In the genomic region with DNA sequence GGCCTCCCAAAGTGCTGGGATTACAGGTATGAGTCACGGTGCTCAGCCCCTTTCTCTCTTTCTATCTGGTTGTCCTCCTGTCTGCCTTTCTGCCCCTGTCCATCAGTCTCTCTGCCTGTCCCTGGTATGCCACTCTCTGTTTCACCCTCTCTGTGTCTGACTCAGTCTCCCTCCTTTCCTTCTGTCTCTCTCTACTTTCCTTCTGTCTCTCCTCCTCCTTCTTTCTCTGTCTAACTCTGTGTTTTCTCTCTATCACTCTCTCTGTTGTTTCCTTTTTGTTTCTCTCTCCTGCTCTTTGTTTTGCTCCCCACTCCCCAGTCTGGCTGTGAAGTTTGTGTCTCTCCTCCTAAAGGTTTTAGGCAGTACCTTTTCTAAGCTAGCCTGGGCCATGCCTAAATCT, we compare ENCODE assay signal across 22 cellular contexts. TPM values are rescaled to one million over a fixed set of nuclear protein-coding genes. Genes with fewer than 3 reads are reported as not detected.
"Had no signal": no experiment of that assay in that cellular context is flagged by ENCODE, and none has a peak within 500 bp of the region (broad histone marks: within the 10 kb centered on the region; RNA-seq: fewer than 3 reads in every experiment).

No MANE protein-coding gene starts in this region.

- H3K9me3 ChIP-seq: lower lobe of right lung, pancreas, right lobe of liver, stomach, upper lobe of left lung had no signal

- H3K27me3 ChIP-seq: dorsolateral prefrontal cortex, pancreas, right lobe of liver, upper lobe of left lung had no signal

- DNase-seq: activated CD4-positive, alpha-beta T cell treated with anti-CD3 and anti-CD28 coated beads, Interleukin-2, amount 50 U/mL, for 48 hours; activated T-cell treated with anti-CD3 and anti-CD28 coated beads for 4 hours; dorsolateral prefrontal cortex; erythroblast; foreskin melanocyte; glutamatergic neuron; hypothalamus; lower lobe of right lung; right lobe of liver; small intestine; stimulated activated CD4-positive, alpha-beta T cell treated with anti-CD3 and anti-CD28 coated beads, Interleukin-15, amount 100 ng/mL, for 24 hours; stimulated activated CD4-positive, alpha-beta T cell treated with anti-CD3 and anti-CD28 coated beads, Interleukin-4, amount 100 ng/mL, for 24 hours; stomach; upper lobe of left lung had no signal

- H3K36me3 ChIP-seq: lower lobe of right lung, pancreas, right lobe of liver, stomach, upper lobe of left lung had no signal

- ATAC-seq: lower lobe of right lung; pancreas; right lobe of liver; stimulated activated effector memory CD8-positive, alpha-beta T cell treated with anti-CD3 and anti-CD28 coated beads, Interleukin-12 subunit alpha, Interleukin-12 subunit beta, amount 100 ng/mL, for 72 hours had no signal

- H3K4me3 Mint-ChIP-seq: activated naive CD8-positive, alpha-beta T cell; activated T-helper 1 cell treated with anti-CD3 and anti-CD28 coated beads, Interleukin-12 subunit alpha, Interleukin-12 subunit beta, Interleukin-2, Interleukin-4 antibody, amounts not matched to agents 30 ng/mL and 10 ng/mL and 1 ng/mL, durations not matched to agents 14 hours and 24 hours and 36 hours; stimulated activated effector memory CD8-positive, alpha-beta T cell treated with anti-CD3 and anti-CD28 coated beads, Interleukin-12 subunit alpha, Interleukin-12 subunit beta, amount 100 ng/mL, for 72 hours had no signal

- H3K27ac ChIP-seq: dorsolateral prefrontal cortex, lower lobe of right lung, pancreas, right lobe of liver, stomach, upper lobe of left lung had no signal

- FAIRE-seq: keratinocyte, pancreas, small intestine had no signal

- H3K4me1 Mint-ChIP-seq: stimulated activated effector memory CD8-positive, alpha-beta T cell treated with anti-CD3 and anti-CD28 coated beads, Interleukin-12 subunit alpha, Interleukin-12 subunit beta, amount 100 ng/mL, for 72 hours had no signal

- H3K27ac Mint-ChIP-seq: activated naive CD8-positive, alpha-beta T cell; activated T-helper 1 cell treated with anti-CD3 and anti-CD28 coated beads, Interleukin-12 subunit alpha, Interleukin-12 subunit beta, Interleukin-2, Interleukin-4 antibody, amounts not matched to agents 30 ng/mL and 10 ng/mL and 1 ng/mL, durations not matched to agents 14 hours and 24 hours and 36 hours; stimulated activated effector memory CD8-positive, alpha-beta T cell treated with anti-CD3 and anti-CD28 coated beads, Interleukin-12 subunit alpha, Interleukin-12 subunit beta, amount 100 ng/mL, for 72 hours had no signal

- H3K9me3 Mint-ChIP-seq: activated T-helper 1 cell treated with anti-CD3 and anti-CD28 coated beads, Interleukin-12 subunit alpha, Interleukin-12 subunit beta, Interleukin-2, Interleukin-4 antibody, amounts not matched to agents 30 ng/mL and 10 ng/mL and 1 ng/mL, durations not matched to agents 14 hours and 24 hours and 36 hours; stimulated activated effector memory CD8-positive, alpha-beta T cell treated with anti-CD3 and anti-CD28 coated beads, Interleukin-12 subunit alpha, Interleukin-12 subunit beta, amount 100 ng/mL, for 72 hours had no signal

- H3K36me3 Mint-ChIP-seq: activated naive CD8-positive, alpha-beta T cell; stimulated activated effector memory CD8-positive, alpha-beta T cell treated with anti-CD3 and anti-CD28 coated beads, Interleukin-12 subunit alpha, Interleukin-12 subunit beta, amount 100 ng/mL, for 72 hours had no signal

- H3K4me3 ChIP-seq: dorsolateral prefrontal cortex, lower lobe of right lung, pancreas, right lobe of liver, stomach, upper lobe of left lung had no signal

- H3K4me1 ChIP-seq: lower lobe of right lung, pancreas, right lobe of liver had no signal

RNA-seq across cellular contexts. Expression of a gene that starts 9.1 kb away (rescaled TPM):
- total RNA-seq: lower lobe of right lung; myocyte; pulmonary artery endothelial cell; T-helper 1 cell treated with Interleukin-12 subunit alpha and Interleukin-12 subunit beta and Interleukin-4 antibody, amounts not matched to agents 30 ng/mL and 1 ng/mL, for 36 hours had no signal
- polyA plus RNA-seq: keratinocyte had no signal

RNA-seq across cellular contexts. Expression of a gene that starts 24.5 kb away (rescaled TPM):
- total RNA-seq: activated T-helper 1 cell treated with anti-CD3 and anti-CD28 coated beads, Interleukin-12 subunit alpha, Interleukin-12 subunit beta, Interleukin-2, Interleukin-4 antibody, amounts not matched to agents 30 ng/mL and 10 ng/mL and 1 ng/mL, durations not matched to agents 14 hours and 24 hours and 36 hours; myocyte; pancreas; pulmonary artery endothelial cell; right lobe of liver; T-helper 1 cell treated with Interleukin-12 subunit alpha and Interleukin-12 subunit beta and Interleukin-4 antibody, amounts not matched to agents 30 ng/mL and 1 ng/mL, for 36 hours had no signal
- polyA plus RNA-seq: keratinocyte, pancreas, stomach had no signal

RNA-seq across cellular contexts. Expression of a gene that starts 38.1 kb away (rescaled TPM):
- total RNA-seq: activated T-helper 1 cell treated with anti-CD3 and anti-CD28 coated beads, Interleukin-12 subunit alpha, Interleukin-12 subunit beta, Interleukin-2, Interleukin-4 antibody, amounts not matched to agents 30 ng/mL and 10 ng/mL and 1 ng/mL, durations not matched to agents 14 hours and 24 hours and 36 hours; pulmonary artery endothelial cell; T-helper 1 cell treated with Interleukin-12 subunit alpha and Interleukin-12 subunit beta and Interleukin-4 antibody, amounts not matched to agents 30 ng/mL and 1 ng/mL, for 36 hours had no signal
- polyA plus RNA-seq: keratinocyte had no signal
